Comparison of ENCODE assay signal across 17 cellular contexts in the genomic region with DNA sequence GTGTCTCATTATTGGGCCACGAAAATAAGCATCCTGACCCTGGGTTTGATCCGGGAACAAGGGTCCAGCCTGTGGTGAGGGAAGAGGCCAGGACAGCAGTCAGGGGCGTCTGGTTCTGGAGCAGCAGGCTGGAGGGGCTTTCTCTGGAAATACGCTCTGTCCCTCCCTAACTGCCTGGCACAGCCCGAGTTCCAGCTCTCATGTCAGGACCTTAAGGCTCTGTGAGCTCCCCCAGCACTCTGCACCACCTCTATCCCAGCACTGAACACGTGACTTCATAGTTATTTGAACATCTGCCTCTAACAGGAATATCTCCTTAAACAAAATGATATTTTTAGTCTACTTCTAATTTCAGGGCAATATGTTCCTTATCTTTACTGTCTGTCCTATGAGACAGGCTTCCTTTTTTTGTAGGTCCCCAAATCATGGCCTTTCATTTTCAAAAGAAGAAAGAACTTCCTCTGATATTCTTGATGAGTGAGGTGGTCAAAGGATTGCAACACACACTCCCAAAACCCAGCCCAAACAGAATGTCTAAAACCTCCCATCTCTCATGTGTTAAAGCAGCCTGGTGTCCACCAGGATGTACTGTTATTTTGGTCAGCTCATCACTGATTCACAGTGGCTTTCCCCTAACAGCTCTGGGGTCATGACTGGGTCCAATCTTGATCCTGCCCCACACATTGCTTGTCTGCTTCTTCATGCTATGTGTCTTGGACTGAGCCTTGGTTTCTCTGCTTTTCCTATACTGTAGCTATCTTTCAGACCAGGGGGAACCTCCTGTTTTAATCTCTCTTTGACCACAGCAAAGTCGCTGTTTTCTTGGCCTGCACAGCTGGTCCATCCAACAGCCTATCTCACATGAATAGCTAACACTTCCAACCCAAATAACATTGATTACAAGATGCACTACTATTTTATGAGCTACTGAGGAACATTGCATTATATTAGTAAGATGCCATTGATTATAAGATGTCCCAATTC. TPM values are rescaled to one million over a fixed set of nuclear protein-coding genes. Genes with fewer than 3 reads are reported as not detected.
DNase-seq lines count a peak whose midpoint lies in the region; ATAC-seq, FAIRE-seq and TF ChIP-seq lines count a peak whose summit lies in the region.
"Had no signal": no experiment of that assay in that cellular context is flagged by ENCODE, and none has a peak within 500 bp of the region (broad histone marks: within the 10 kb centered on the region; RNA-seq: fewer than 3 reads in every experiment).

No MANE protein-coding gene starts in this region.

- peak overlapping the region; percentile 82 to 93 (median 90) for H3K27ac Mint-ChIP-seq in CD14-positive monocyte
- H3K27ac Mint-ChIP-seq in neural progenitor cell = no peak overlapping the region
- H3K27ac Mint-ChIP-seq: T-helper 1 cell treated with Interleukin-12 subunit alpha and Interleukin-12 subunit beta and Interleukin-4 antibody, amounts not matched to agents 30 μg/mL and 1 μg/mL, for 36 hours had no signal

- TF ChIP-seq CTCF in CD14-positive monocyte (IDR thresholded peaks at IDR 0.05) (no peak), NB4 (IDR thresholded peaks at IDR 0.05; ENCODE audit: low read depth, low read length) (no peak), bronchial epithelial cell (IDR thresholded peaks at IDR 0.05; ENCODE audit: insufficient read depth, low read length, severe bottlenecking) (no peak), neural progenitor cell (IDR thresholded peaks at IDR 0.05) (no peak)

- H3F3A ChIP-seq in neural progenitor cell (ENCODE audit: low read depth) = peaks cover 33% of the 10 kb centered on the region

- no peak for DNase-seq in CD14-positive monocyte (ENCODE audit: low spot score)
- DNase-seq in NB4 (ENCODE audit: low read depth) = peak; percentile 60
- DNase-seq in bronchial epithelial cell (ENCODE audit: low read depth) = no peak
- DNase-seq in GDM1 (lab: John Stamatoyannopoulos, UW) = no peak
- no peak for DNase-seq in neural progenitor cell (ENCODE audit: low spot score)
- DNase-seq in mucosa of gallbladder (ENCODE audit: low spot score) = no peak
- DNase-seq: DMS153; effector CD4-positive, alpha-beta T cell; foreskin melanocyte; NCI-H1092; NCI-H446; PC-9; tibial artery had no signal

- no peak overlapping the region for H2AFZ ChIP-seq in neural progenitor cell (replicated peaks)
- H2AFZ ChIP-seq: PC-9 had no signal

- H3K9ac ChIP-seq in neural progenitor cell = no peak overlapping the region

- H3K36me3 ChIP-seq in bronchial epithelial cell (ENCODE audit: control insufficient read depth, insufficient read depth, low read length) (no peaks in the 10 kb centered on the region), muscle layer of duodenum (ENCODE audit: control insufficient read depth in 1 of 2, insufficient read depth in 2 of 2, low read length in 2 of 2) (no peaks in the 10 kb centered on the region), neural progenitor cell (no peaks in the 10 kb centered on the region)
- H3K36me3 ChIP-seq: tibial artery had no signal

- H3K27ac ChIP-seq in muscle layer of duodenum (ENCODE audit: low read length) (peak overlapping the region; percentile 23), neural progenitor cell (no peak overlapping the region)
- H3K27ac ChIP-seq: PC-9, tibial artery had no signal

- H3K9me3 Mint-ChIP-seq in CD14-positive monocyte (peaks cover 0 to 4% (median 0%) of the 10 kb centered on the region in 7 donors), neural progenitor cell (no peaks in the 10 kb centered on the region)
- H3K9me3 Mint-ChIP-seq: mesothelial cell of epicardium; T-helper 1 cell treated with Interleukin-12 subunit alpha and Interleukin-12 subunit beta and Interleukin-4 antibody, amounts not matched to agents 30 μg/mL and 1 μg/mL, for 36 hours had no signal

- H3K27me3 ChIP-seq in bronchial epithelial cell (ENCODE audit: control insufficient read depth, insufficient read depth, low read length) (no peaks in the 10 kb centered on the region), muscle layer of duodenum (ENCODE audit: low read depth, low read length) (no peaks in the 10 kb centered on the region), neural progenitor cell (no peaks in the 10 kb centered on the region)
- H3K27me3 ChIP-seq: tibial artery had no signal

- no peak overlapping the region for H3K4me3 ChIP-seq in NB4 (ENCODE audit: low read depth, low read length)
- no peak overlapping the region for H3K4me3 ChIP-seq in bronchial epithelial cell (ENCODE audit: low read depth, low read length)
- H3K4me3 ChIP-seq in muscle layer of duodenum (ENCODE audit: low read depth in 1 of 2, low read length in 2 of 2) = no peak overlapping the region
- H3K4me3 ChIP-seq in neural progenitor cell = no peak overlapping the region
- H3K4me3 ChIP-seq: PC-9, tibial artery had no signal

- ATAC-seq in HG02610 (IDR thresholded peaks at IDR 0.05; ENCODE audit: unreplicated experiment) = no peak

- H3K79me2 ChIP-seq in neural progenitor cell (ENCODE audit: low read depth) = no peaks in the 10 kb centered on the region

- H4K20me1 ChIP-seq in neural progenitor cell (ENCODE audit: low read depth) = peaks cover 24% of the 10 kb centered on the region

- no peak overlapping the region for H3K4me2 ChIP-seq in neural progenitor cell
- H3K4me2 ChIP-seq: PC-9 had no signal

- peaks cover 83% of the 10 kb centered on the region for H3K4me1 Mint-ChIP-seq in CD14-positive monocyte
- H3K4me1 Mint-ChIP-seq in neural progenitor cell = peaks cover 63% of the 10 kb centered on the region

- H3K4me3 Mint-ChIP-seq in CD14-positive monocyte (peak overlapping the region in 1 of 2 donors; percentile 49), neural progenitor cell (no peak overlapping the region)
- H3K4me3 Mint-ChIP-seq: mesothelial cell of epicardium; T-helper 1 cell treated with Interleukin-12 subunit alpha and Interleukin-12 subunit beta and Interleukin-4 antibody, amounts not matched to agents 30 μg/mL and 1 μg/mL, for 36 hours had no signal

- peak; percentile 7 for FAIRE-seq in bronchial epithelial cell (lab: Jason Lieb, UNC)

- H3K27me3 Mint-ChIP-seq in CD14-positive monocyte (ENCODE audit: low read depth in 3 of 3) = peaks cover 0 to 3% (median 1%) of the 10 kb centered on the region in 3 donors
- peaks cover 8% of the 10 kb centered on the region for H3K27me3 Mint-ChIP-seq in neural progenitor cell (ENCODE audit: insufficient read depth, low read depth)

- H3K36me3 Mint-ChIP-seq in CD14-positive monocyte = peaks cover 3 to 7% of the 10 kb centered on the region in 2 donors
- peaks cover 2% of the 10 kb centered on the region for H3K36me3 Mint-ChIP-seq in neural progenitor cell

- H3K9me3 ChIP-seq in muscle layer of duodenum (ENCODE audit: control insufficient read depth in 1 of 2, low read length in 2 of 2) (no peaks in the 10 kb centered on the region), neural progenitor cell (ENCODE audit: low read depth) (no peaks in the 10 kb centered on the region)
- H3K9me3 ChIP-seq: tibial artery had no signal

- peaks cover 8 to 58% of the 10 kb centered on the region in 2 donors for H3K4me1 ChIP-seq in muscle layer of duodenum (ENCODE audit: control insufficient read depth in 1 of 2, insufficient read depth in 2 of 2, low read length in 2 of 2)
- H3K4me1 ChIP-seq in neural progenitor cell = peaks cover 42% of the 10 kb centered on the region

- TF ChIP-seq POLR2A in NB4 (IDR thresholded peaks at IDR 0.05; ENCODE audit: extremely low read depth, insufficient read length) = no peak

- intact Hi-C loops in CD14-positive monocyte (cut with micrococcal nuclease) = loop anchor here in 1 of 2 donors (5.0 kb wide), 1 partner anchor 55 kb away; no protein-coding TSS in a partner anchor

RNA-seq across cellular contexts. Expression of gene AQP6, which starts 9.8 kb away (rescaled TPM):
- polyA plus RNA-seq in CD14-positive monocyte = not detected
- total RNA-seq in bronchial epithelial cell (under 0.01 TPM in 1 of 2 replicates, not detected in the other), neural progenitor cell (ENCODE audit: low replicate concordance) (0.12 TPM in 1 of 2 replicates, not detected in the other), mucosa of gallbladder (0.32 TPM)
- total RNA-seq: PC-9 had no signal

RNA-seq across cellular contexts. Expression of gene AQP5, which starts 20.9 kb away (rescaled TPM):
- not detected for polyA plus RNA-seq in CD14-positive monocyte
- total RNA-seq in bronchial epithelial cell (1.3 and 9.9 TPM in 2 replicates), neural progenitor cell (ENCODE audit: low replicate concordance) (0.09 TPM in 1 of 2 replicates, not detected in the other), mucosa of gallbladder (1.6 TPM)

RNA-seq across cellular contexts. Expression of gene AQP2, which starts 32.0 kb away (rescaled TPM):
- not detected for polyA plus RNA-seq in CD14-positive monocyte
- total RNA-seq in bronchial epithelial cell (not detected in 2 replicates), neural progenitor cell (ENCODE audit: low replicate concordance) (not detected in 2 replicates), mucosa of gallbladder (not detected)
- total RNA-seq: mesothelial cell of epicardium, PC-9 had no signal

RNA-seq across cellular contexts. Expression of gene RACGAP1, which starts 42.8 kb away (rescaled TPM):
- 1 to 10 TPM; 3.1 to 3.6 TPM for polyA plus RNA-seq in CD14-positive monocyte
- total RNA-seq in bronchial epithelial cell (9.6 and 11.3 TPM in 2 replicates), neural progenitor cell (ENCODE audit: low replicate concordance) (121 and 149 TPM in 2 replicates), mucosa of gallbladder (16.6 TPM)
